In the genomic region with DNA sequence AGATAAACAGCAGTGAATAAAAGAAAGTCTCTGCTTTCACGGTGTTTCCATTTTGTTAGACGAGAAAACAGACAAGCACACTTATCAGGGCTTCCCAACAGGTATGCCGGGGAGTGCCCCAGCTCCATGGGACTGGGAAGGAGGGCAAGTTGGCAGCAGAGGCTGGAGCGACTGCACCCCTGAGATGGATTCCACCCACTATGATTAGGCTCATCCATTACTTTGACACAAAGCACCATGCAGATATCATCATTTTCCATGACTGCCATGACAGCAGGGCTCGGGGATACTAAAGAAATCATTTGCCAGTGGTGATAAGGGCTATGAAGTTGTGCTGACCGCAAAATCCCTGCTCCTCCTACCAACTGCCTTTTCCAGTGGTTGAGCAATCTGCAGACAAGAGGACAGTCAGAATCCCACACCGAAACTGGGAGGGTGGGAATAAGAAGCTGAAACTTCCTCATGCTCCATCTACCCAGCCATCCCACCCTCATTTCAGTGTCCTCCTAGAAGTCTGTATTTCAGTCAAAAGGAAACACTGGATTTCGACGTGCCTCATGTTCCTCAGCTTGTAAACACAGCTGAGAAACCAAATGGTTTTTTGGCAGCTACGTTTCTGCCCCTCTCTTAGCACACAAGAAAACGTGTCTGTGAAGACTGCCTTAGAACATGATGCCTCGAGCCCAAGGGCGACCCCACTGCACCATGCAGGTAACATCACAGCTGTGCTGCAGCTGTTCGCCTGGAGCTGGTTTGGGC, we compare ENCODE assay signal across 10 cellular contexts. TPM values are rescaled to one million over a fixed set of nuclear protein-coding genes. Genes with fewer than 3 reads are reported as not detected.
DNase-seq lines count a peak whose midpoint lies in the region; ATAC-seq, FAIRE-seq and TF ChIP-seq lines count a peak whose summit lies in the region.
"Had no signal": no experiment of that assay in that cellular context is flagged by ENCODE, and none has a peak within 500 bp of the region (broad histone marks: within the 10 kb centered on the region; RNA-seq: fewer than 3 reads in every experiment).

No MANE protein-coding gene starts in this region.

- H4K8ac ChIP-seq in H9 (replicated peaks; ENCODE audit: insufficient read length, low read depth, low read length) = no peak overlapping the region

- H3K4me1 Mint-ChIP-seq in H9 = peaks cover 30 to 48% of the 10 kb centered on the region in 2 experiments

- H3K79me1 ChIP-seq in H9 (ENCODE audit: insufficient read depth, low read depth, low read length, poor library complexity, severe bottlenecking) = peaks cover 8% of the 10 kb centered on the region

- no peak overlapping the region for H2BK5ac ChIP-seq in H9 (ENCODE audit: insufficient read length, low read length)

- FAIRE-seq in bronchial epithelial cell (lab: Jason Lieb, UNC) = no peak

- no peak overlapping the region for H3K14ac ChIP-seq in H9 (ENCODE audit: insufficient read depth, low read length)

- TF ChIP-seq EP300 in suprapubic skin (IDR thresholded peaks at IDR 0.05) = no peak

- no peak overlapping the region for H3K4me3 ChIP-seq in bronchial epithelial cell (ENCODE audit: low read depth, low read length)
- H3K4me3 ChIP-seq in liver (ENCODE audit: low read depth in 1 of 3, low read length in 3 of 3) = no peak overlapping the region
- H3K4me3 ChIP-seq in suprapubic skin = no peak overlapping the region
- H3K4me3 ChIP-seq in WERI-Rb-1 (ENCODE audit: low read depth, low read length) = no peak overlapping the region

- H3K27ac ChIP-seq in H9 (ENCODE audit: insufficient read length, low read depth, low read length) = no peak overlapping the region
- peak overlapping the region; percentile 17 to 76 for H3K27ac ChIP-seq in liver (ENCODE audit: low read depth in 1 of 2, low read length in 2 of 2)
- peak overlapping the region; percentile 3 for H3K27ac ChIP-seq in suprapubic skin
- H3K27ac ChIP-seq in foreskin keratinocyte = no peak overlapping the region
- no peak overlapping the region for H3K27ac ChIP-seq in WERI-Rb-1

- H3K27ac Mint-ChIP-seq in H9 = peak overlapping the region; percentile 64 to 82 (median 73); a peak in 5 of 7 replicates
- H3K27ac Mint-ChIP-seq: stimulated activated naive CD8-positive, alpha-beta T cell treated with anti-CD3 and anti-CD28 coated beads, Interleukin-15, amount 100 ng/mL, for 72 hours had no signal

- no peak overlapping the region for H2BK120ac ChIP-seq in H9 (ENCODE audit: low read depth, low read length, poor library complexity, severe bottlenecking)

- TF ChIP-seq CTCF in H9 (conservative IDR thresholded peaks at IDR 0.05) (no peak), bronchial epithelial cell (IDR thresholded peaks at IDR 0.05; ENCODE audit: insufficient read depth, low read length, severe bottlenecking) (no peak), liver (IDR thresholded peaks at IDR 0.05; ENCODE audit: low read depth, low read length, missing input control) (no peak), suprapubic skin (IDR thresholded peaks at IDR 0.05) (no peak), foreskin keratinocyte (conservative IDR thresholded peaks at IDR 0.05) (no peak), WERI-Rb-1 (IDR thresholded peaks at IDR 0.05; ENCODE audit: low read depth, low read length) (no peak)

- no peak overlapping the region for H2BK15ac ChIP-seq in H9 (ENCODE audit: low read depth, low read length)

- no peak for ATAC-seq in foreskin keratinocyte
- ATAC-seq: stimulated activated naive CD8-positive, alpha-beta T cell treated with anti-CD3 and anti-CD28 coated beads, Interleukin-15, amount 100 ng/mL, for 72 hours had no signal

- no peak overlapping the region for H2AFZ ChIP-seq in H9 (ENCODE audit: low read length)

- H3K23me2 ChIP-seq in H9 (ENCODE audit: insufficient read length, low read depth, low read length, poor library complexity, severe bottlenecking) = no peaks in the 10 kb centered on the region

- peaks cover 2% of the 10 kb centered on the region for H4K20me1 ChIP-seq in H9 (ENCODE audit: control insufficient read depth, insufficient read depth, insufficient read length)

- H3K4ac ChIP-seq in H9 (ENCODE audit: low read depth, low read length) = no peak overlapping the region

- DNase-seq in H9 (peak; percentile 36), bronchial epithelial cell (ENCODE audit: low read depth) (peak; percentile 63), suprapubic skin (ENCODE audit: low spot score in 2 of 2) (peak in 1 of 2 donors; percentile 73), head of caudate nucleus (no peak), foreskin keratinocyte (no peak), WERI-Rb-1 (no peak)
- no peak for DNase-seq in stimulated activated CD4-positive, alpha-beta T cell treated with anti-CD3 and anti-CD28 coated beads, Interleukin-4, amount 100 ng/mL, for 4 hours
- DNase-seq: NCI-H146; stimulated activated naive CD8-positive, alpha-beta T cell treated with anti-CD3 and anti-CD28 coated beads, Interleukin-15, amount 100 ng/mL, for 72 hours had no signal

- no peak for TF ChIP-seq POLR2A in suprapubic skin (IDR thresholded peaks at IDR 0.05)

- H3K4me3 Mint-ChIP-seq in H9 = no peak overlapping the region
- H3K4me3 Mint-ChIP-seq: stimulated activated naive CD8-positive, alpha-beta T cell treated with anti-CD3 and anti-CD28 coated beads, Interleukin-15, amount 100 ng/mL, for 72 hours had no signal

- TF ChIP-seq RAD21 in liver (IDR thresholded peaks at IDR 0.05) = peak in 1 of 2 donors; percentile 28

- no peak overlapping the region for H3K4me2 ChIP-seq in H9 (ENCODE audit: insufficient read depth, insufficient read length, low read length)

- no peak overlapping the region for H3K56ac ChIP-seq in H9 (ENCODE audit: insufficient read length, low read depth, low read length)

- H4K91ac ChIP-seq in H9 (ENCODE audit: insufficient read length, low read depth, low read length) = no peak overlapping the region

- H3K9me3 ChIP-seq in H9 (ENCODE audit: control insufficient read depth, low read depth, low read length) (no peaks in the 10 kb centered on the region), liver (ENCODE audit: control insufficient read depth in 4 of 4, low read length in 3 of 4) (no peaks in the 10 kb centered on the region), suprapubic skin (no peaks in the 10 kb centered on the region), WERI-Rb-1 (ENCODE audit: severe bottlenecking) (no peaks in the 10 kb centered on the region)

- H3K4me1 ChIP-seq in H9 (ENCODE audit: insufficient read depth, low read length) = peaks cover 14% of the 10 kb centered on the region; the same call in 1 of the 2 replicates
- H3K4me1 ChIP-seq in liver (ENCODE audit: control insufficient read depth in 4 of 4, insufficient read depth in 4 of 4, low read length in 3 of 4) = peaks cover 8 to 33% (median 27%) of the 10 kb centered on the region in 4 donors
- H3K4me1 ChIP-seq in suprapubic skin = peaks cover 73% of the 10 kb centered on the region
- peaks cover 14% of the 10 kb centered on the region for H3K4me1 ChIP-seq in foreskin keratinocyte

- no peak overlapping the region for H2BK20ac ChIP-seq in H9 (ENCODE audit: low read depth, low read length, poor library complexity, severe bottlenecking)

- H3K79me2 ChIP-seq in H9 (ENCODE audit: insufficient read depth, low read length) = peaks cover 18% of the 10 kb centered on the region; the same call in 1 of the 2 replicates

- intact Hi-C loops in head of caudate nucleus (cut with DNase I) = no loop called here

- H3T11ph ChIP-seq in H9 (ENCODE audit: low read length) = no peak overlapping the region

- H2BK12ac ChIP-seq in H9 (ENCODE audit: insufficient read length, low read depth, low read length) = no peak overlapping the region

- no peaks in the 10 kb centered on the region for H3K27me3 Mint-ChIP-seq in H9 (ENCODE audit: low read depth)
- H3K27me3 Mint-ChIP-seq: stimulated activated naive CD8-positive, alpha-beta T cell treated with anti-CD3 and anti-CD28 coated beads, Interleukin-15, amount 100 ng/mL, for 72 hours had no signal

- peaks cover 21 to 28% (median 22%) of the 10 kb centered on the region in 3 experiments for H3K36me3 Mint-ChIP-seq in H9 (ENCODE audit: insufficient read depth in 1 of 3, low read depth in 3 of 3)

- H3K27me3 ChIP-seq in H9 (ENCODE audit: insufficient read depth, low read length) (no peaks in the 10 kb centered on the region), bronchial epithelial cell (ENCODE audit: control insufficient read depth, insufficient read depth, low read length) (no peaks in the 10 kb centered on the region), liver (ENCODE audit: control insufficient read depth in 4 of 4, insufficient read depth in 4 of 4, low read length in 3 of 4) (no peaks in the 10 kb centered on the region), suprapubic skin (no peaks in the 10 kb centered on the region), foreskin keratinocyte (no peaks in the 10 kb centered on the region), WERI-Rb-1 (ENCODE audit: insufficient read depth, low read depth, severe bottlenecking) (no peaks in the 10 kb centered on the region)

- H2AK5ac ChIP-seq in H9 (ENCODE audit: insufficient read length, low read length) = no peak overlapping the region

- H3K18ac ChIP-seq in H9 (ENCODE audit: insufficient read length, low read depth, low read length) = no peak overlapping the region

- H3K9ac ChIP-seq in H9 (ENCODE audit: extremely low read depth, insufficient read length, low read length) = no peak overlapping the region
- no peak overlapping the region for H3K9ac ChIP-seq in liver (ENCODE audit: low read depth in 1 of 2, low read length in 2 of 2)

- H3K23ac ChIP-seq in H9 (ENCODE audit: insufficient read length, low read depth, low read length) = no peak overlapping the region

- no CpG with 5 or more reads among the region's 14 CpGs for WGBS in H9 (ENCODE audit: extremely low coverage, insufficient read length, low lambda C conversion rate)
- 58% methylated on average over 14 of the region's 14 CpGs for WGBS in liver
- WGBS in suprapubic skin = 58% methylated on average over 12 of the region's 14 CpGs

- H3K36me3 ChIP-seq in bronchial epithelial cell (ENCODE audit: control insufficient read depth, insufficient read depth, low read length) = peaks cover 1% of the 10 kb centered on the region
- H3K36me3 ChIP-seq in liver (ENCODE audit: control insufficient read depth in 4 of 4, insufficient read depth in 3 of 4, low read depth in 1 of 4, low read length in 3 of 4) = no peaks in the 10 kb centered on the region
- no peaks in the 10 kb centered on the region for H3K36me3 ChIP-seq in suprapubic skin
- H3K36me3 ChIP-seq in WERI-Rb-1 = no peaks in the 10 kb centered on the region

- H3K9me3 Mint-ChIP-seq in H9 = peaks cover 0 to 10% of the 10 kb centered on the region in 2 experiments; a peak in 4 of 5 replicates

- no peak overlapping the region for H4K5ac ChIP-seq in H9 (ENCODE audit: insufficient read length, low read depth, low read length)

TF ChIP-seq in liver, 16 proteins besides CTCF, POLR2A, EP300 and RAD21:
- TF ChIP-seq EGR1 (IDR thresholded peaks at IDR 0.05; ENCODE audit: low read depth in 2 of 2) (no peak), HNF4A (conservative IDR thresholded peaks at IDR 0.05) (peak in 1 of 2 donors; percentile 12)

RNA-seq across cellular contexts. Expression of gene CREB3L2, which starts 15.5 kb away (rescaled TPM):
- total RNA-seq in H9 (2021) (58.1 and 60.7 TPM in 2 replicates), bronchial epithelial cell (8.4 and 22.1 TPM in 2 replicates), liver (10 to 100 TPM; 12.9 to 16.6 TPM), suprapubic skin (10 to 100 TPM; 10.9 to 24.5 (median 14.1) TPM), foreskin keratinocyte (23.7 and 31.8 TPM in 2 replicates)
- polyA plus RNA-seq in liver (1 to 10 TPM; 6.7 to 7.0 TPM), foreskin keratinocyte (7.9 and 8.6 TPM in 2 replicates)

Comparison
In these comparisons a context has a peak if more than half of its experiments do, and no peak if none do; other contexts are left out.
1. DNase-seq: peak in H9 (single experiment) and bronchial epithelial cell (single experiment); none in head of caudate nucleus (0 of 42), foreskin keratinocyte (0 of 2), WERI-Rb-1 (single experiment) and stimulated activated CD4-positive, alpha-beta T cell treated with anti-CD3 and anti-CD28 coated beads, Interleukin-4, amount 100 ng/mL, for 4 hours (0 of 2).
2. H3K27ac ChIP-seq: peak in liver (2 of 2) and suprapubic skin (single experiment); none in H9 (single experiment), foreskin keratinocyte (single experiment) and WERI-Rb-1 (single experiment).